ENCODE assay signal across 15 cellular contexts in genomic region chr22:27480487-27480886, GRCh38.
A peak's percentile ranks its signal among the peaks of the same experiment; 100 is the strongest.
DNase-seq lines count a peak whose midpoint lies in the region; ATAC-seq and TF ChIP-seq lines count a peak whose summit lies in the region.
"Had no signal": no experiment of that assay in that cellular context is flagged by ENCODE, and none has a peak within 500 bp of the region (broad histone marks: within the 10 kb centered on the region; RNA-seq: fewer than 3 reads in every experiment).

No MANE protein-coding gene starts in this region.

- ATAC-seq in GM21717 (IDR thresholded peaks at IDR 0.05; ENCODE audit: unreplicated experiment) (no peak), left cardiac atrium (no peak)
- ATAC-seq: activated CD8-positive, alpha-beta memory T cell treated with anti-CD3 and anti-CD28 coated beads, Interleukin-2, amount 10 ng/mL, durations not matched to agents 7 days and 5 days; stimulated activated effector memory CD8-positive, alpha-beta T cell treated with anti-CD3 and anti-CD28 coated beads, Interleukin-12 subunit alpha, Interleukin-12 subunit beta, amount 100 ng/mL, for 72 hours had no signal

- no peak overlapping the region for H3K4me3 Mint-ChIP-seq in endodermal cell
- H3K4me3 Mint-ChIP-seq: activated CD8-positive, alpha-beta memory T cell treated with anti-CD3 and anti-CD28 coated beads, Interleukin-2, amount 10 ng/mL, durations not matched to agents 7 days and 5 days; dendritic cell treated with granulocyte-macrophage colony-stimulating factor and Interleukin-4, amounts not matched to agents 40 ng/mL and 50 ng/mL, for 4 days; stimulated activated effector memory CD8-positive, alpha-beta T cell treated with anti-CD3 and anti-CD28 coated beads, Interleukin-12 subunit alpha, Interleukin-12 subunit beta, amount 100 ng/mL, for 72 hours had no signal

- intact Hi-C loops in left cardiac atrium (cut with DNase I), result no loop called here

- peaks cover 29% of the 10 kb centered on the region for H3K27me3 Mint-ChIP-seq in endodermal cell (ENCODE audit: insufficient read depth)
- H3K27me3 Mint-ChIP-seq: activated CD8-positive, alpha-beta memory T cell treated with anti-CD3 and anti-CD28 coated beads, Interleukin-2, amount 10 ng/mL, durations not matched to agents 7 days and 5 days had no signal

- no peak overlapping the region for H3K27ac Mint-ChIP-seq in endodermal cell
- H3K27ac Mint-ChIP-seq: activated CD8-positive, alpha-beta memory T cell treated with anti-CD3 and anti-CD28 coated beads, Interleukin-2, amount 10 ng/mL, durations not matched to agents 7 days and 5 days; dendritic cell treated with granulocyte-macrophage colony-stimulating factor and Interleukin-4, amounts not matched to agents 40 ng/mL and 50 ng/mL, for 4 days; stimulated activated effector memory CD8-positive, alpha-beta T cell treated with anti-CD3 and anti-CD28 coated beads, Interleukin-12 subunit alpha, Interleukin-12 subunit beta, amount 100 ng/mL, for 72 hours had no signal

- 37 to 61% methylated on average over 8 to 9 of the region's 9 CpGs for WGBS in endodermal cell (ENCODE audit: insufficient coverage in 1 of 2, insufficient read length in 1 of 2), 2 experiments

- no peak overlapping the region for H3K9ac ChIP-seq in endodermal cell (ENCODE audit: extremely low read depth, low read length, poor library complexity, severe bottlenecking)
- H3K9ac ChIP-seq: parathyroid adenoma had no signal

- H3K4me1 ChIP-seq in endodermal cell (ENCODE audit: control insufficient read depth, insufficient read depth, low read length), result peaks cover 7% of the 10 kb centered on the region
- H3K4me1 ChIP-seq: parathyroid adenoma had no signal

- H3K4me1 Mint-ChIP-seq in endodermal cell, result peaks cover 16% of the 10 kb centered on the region
- H3K4me1 Mint-ChIP-seq: activated CD8-positive, alpha-beta memory T cell treated with anti-CD3 and anti-CD28 coated beads, Interleukin-2, amount 10 ng/mL, durations not matched to agents 7 days and 5 days; stimulated activated effector memory CD8-positive, alpha-beta T cell treated with anti-CD3 and anti-CD28 coated beads, Interleukin-12 subunit alpha, Interleukin-12 subunit beta, amount 100 ng/mL, for 72 hours had no signal

- peak; percentile 83 for DNase-seq in H7
- peak; percentile 53 for DNase-seq in NCI-H2171 treated with DMSO at 0.1 percent for 48 hours (lab: John Stamatoyannopoulos, UW)
- DNase-seq in endodermal cell, result no peak
- DNase-seq in nucleus accumbens (lab: John Stamatoyannopoulos, UW), result peak in 48 of 56 donors; percentile 10 to 75 (median 39)
- DNase-seq in brain microvascular endothelial cell, result no peak
- DNase-seq in left cardiac atrium, result no peak
- no peak for DNase-seq in NCI-H226
- DNase-seq: activated CD8-positive, alpha-beta memory T cell treated with anti-CD3 and anti-CD28 coated beads, Interleukin-2, amount 10 ng/mL, durations not matched to agents 7 days and 5 days; AML-193; KG1; stimulated activated CD4-positive, alpha-beta T cell treated with anti-CD3 and anti-CD28 coated beads, Interleukin-2, amount 100 ng/mL, for 24 hours had no signal

- in situ Hi-C loops in brain microvascular endothelial cell (cut with HindIII; ENCODE audit: low pct_ligation_motif_present, low sequenced_read_pairs), result no loop called here

- H3K4me3 ChIP-seq in H7 (ENCODE audit: insufficient read depth, low read depth, low read length), result no peak overlapping the region
- no peak overlapping the region for H3K4me3 ChIP-seq in endodermal cell (ENCODE audit: low read length)
- H3K4me3 ChIP-seq in brain microvascular endothelial cell (ENCODE audit: low read depth, low read length), result no peak overlapping the region

- H3K27ac ChIP-seq in endodermal cell (ENCODE audit: low read depth, low read length) (peak overlapping the region; percentile 94), brain microvascular endothelial cell (no peak overlapping the region)
- H3K27ac ChIP-seq: parathyroid adenoma had no signal

- no peaks in the 10 kb centered on the region for H3K9me3 Mint-ChIP-seq in endodermal cell
- H3K9me3 Mint-ChIP-seq: stimulated activated effector memory CD8-positive, alpha-beta T cell treated with anti-CD3 and anti-CD28 coated beads, Interleukin-12 subunit alpha, Interleukin-12 subunit beta, amount 100 ng/mL, for 72 hours had no signal

- no peaks in the 10 kb centered on the region for H3K36me3 Mint-ChIP-seq in endodermal cell (ENCODE audit: low read depth)
- H3K36me3 Mint-ChIP-seq: activated CD8-positive, alpha-beta memory T cell treated with anti-CD3 and anti-CD28 coated beads, Interleukin-2, amount 10 ng/mL, durations not matched to agents 7 days and 5 days; stimulated activated effector memory CD8-positive, alpha-beta T cell treated with anti-CD3 and anti-CD28 coated beads, Interleukin-12 subunit alpha, Interleukin-12 subunit beta, amount 100 ng/mL, for 72 hours had no signal

- H3K27me3 ChIP-seq in H7 (ENCODE audit: control insufficient read depth, insufficient read depth, low read length), result no peaks in the 10 kb centered on the region
- H3K27me3 ChIP-seq in endodermal cell (ENCODE audit: control insufficient read depth, insufficient read depth, low read length, poor library complexity, severe bottlenecking), result no peaks in the 10 kb centered on the region
- H3K27me3 ChIP-seq in brain microvascular endothelial cell (replicated peaks), result no peaks in the 10 kb centered on the region

- H3K36me3 ChIP-seq in H7 (replicated peaks; ENCODE audit: control insufficient read depth, insufficient read depth, low read length), result no peaks in the 10 kb centered on the region
- H3K36me3 ChIP-seq in endodermal cell (ENCODE audit: control insufficient read depth, insufficient read depth, low read length), result no peaks in the 10 kb centered on the region
- H3K36me3 ChIP-seq in brain microvascular endothelial cell (replicated peaks), result no peaks in the 10 kb centered on the region

- no peak for TF ChIP-seq CTCF in endodermal cell (conservative IDR thresholded peaks at IDR 0.05)
- TF ChIP-seq CTCF in brain microvascular endothelial cell (IDR thresholded peaks at IDR 0.05; ENCODE audit: low read depth, low read length, missing control alignments), result no peak

- H3K9me3 ChIP-seq in endodermal cell (ENCODE audit: control insufficient read depth, low read length), result no peaks in the 10 kb centered on the region

Comparison
In these comparisons a context has a peak if more than half of its experiments do, and no peak if none do; other contexts are left out.
1. DNase-seq: peak in H7 (single experiment), NCI-H2171 treated with DMSO at 0.1 percent for 48 hours (single experiment) and nucleus accumbens (48 of 56); none in endodermal cell (single experiment), brain microvascular endothelial cell (single experiment), left cardiac atrium (single experiment) and NCI-H226 (single experiment).